1 cellular context compared by ENCODE assay signal in genomic region chr3:133987933-133988484, GRCh38.
TF ChIP-seq lines count a peak whose summit lies in the region.

No MANE protein-coding gene starts in this region.

TF ChIP-seq in GM12878, 131 proteins besides CTCF, POLR2A, EP300 and RAD21:
- TF ChIP-seq HDAC2 (IDR thresholded peaks at IDR 0.05) (no peak), HCFC1 (IDR thresholded peaks at IDR 0.05; ENCODE audit: low read length) (no peak), TCF7 (IDR thresholded peaks at IDR 0.05; ENCODE audit: borderline replicate concordance) (no peak), YBX1 (IDR thresholded peaks at IDR 0.05) (no peak), ELK1 (IDR thresholded peaks at IDR 0.05; ENCODE audit: low read depth, low read length) (no peak), MYB (IDR thresholded peaks at IDR 0.05; ENCODE audit: borderline replicate concordance, low read depth, low read length) (no peak), SUZ12 (IDR thresholded peaks at IDR 0.05; ENCODE audit: unreplicated experiment) (no peak), CBX3 (IDR thresholded peaks at IDR 0.05; ENCODE audit: borderline replicate concordance, low read depth) (no peak), EZH2 (IDR thresholded peaks at IDR 0.05; ENCODE audit: borderline replicate concordance, control insufficient read depth, low read depth, low read length) (no peak), ZNF592 (IDR thresholded peaks at IDR 0.05) (no peak), TARDBP (IDR thresholded peaks at IDR 0.05; ENCODE audit: borderline replicate concordance) (no peak), DPF2 (IDR thresholded peaks at IDR 0.05) (no peak), ZZZ3 (IDR thresholded peaks at IDR 0.05; ENCODE audit: control insufficient read depth, insufficient read length, low read depth) (no peak), NR2C1 (IDR thresholded peaks at IDR 0.05) (no peak), SMAD1 (IDR thresholded peaks at IDR 0.05; ENCODE audit: low read depth, partially characterized antibody) (no peak), PKNOX1 (IDR thresholded peaks at IDR 0.05) (no peak), NBN (IDR thresholded peaks at IDR 0.05) (no peak)
